Comparison of ENCODE assay signal across 17 cellular contexts in genomic region chr16:12245923-12246290, GRCh38.
A peak's percentile ranks its signal among the peaks of the same experiment; 100 is the strongest.
DNase-seq lines count a peak whose midpoint lies in the region; ATAC-seq and TF ChIP-seq lines count a peak whose summit lies in the region.
"Had no signal": no experiment of that assay in that cellular context is flagged by ENCODE, and none has a peak within 500 bp of the region (broad histone marks: within the 10 kb centered on the region; RNA-seq: fewer than 3 reads in every experiment).

No MANE protein-coding gene starts in this region.

- ATAC-seq in esophagus mucosa: peak; percentile 32
- ATAC-seq: lower lobe of right lung; naive thymus-derived CD8-positive, alpha-beta T cell had no signal

- DNase-seq in COR-L47 (lab: John Stamatoyannopoulos, UW): peak; percentile 87
- peak; percentile 94 for DNase-seq in NCI-H1417 treated with DMSO at 0.1 percent for 48 hours (lab: John Stamatoyannopoulos, UW)
- peak; percentile 49 for DNase-seq in NCI-H510A (lab: John Stamatoyannopoulos, UW)
- no peak for DNase-seq in effector memory CD4-positive, alpha-beta T cell
- no peak for DNase-seq in BE2C
- DNase-seq in SIG-M5 (lab: John Stamatoyannopoulos, UW): no peak
- DNase-seq in SW 1271 (lab: John Stamatoyannopoulos, UW): no peak
- DNase-seq: CD4-positive, CD25-positive, alpha-beta regulatory T cell; EL; GM23248; lower lobe of right lung; naive thymus-derived CD8-positive, alpha-beta T cell; stimulated activated CD4-positive, alpha-beta T cell treated with anti-CD3 and anti-CD28 coated beads, Interleukin-4, amount 100 ng/mL, for 24 hours; uterus had no signal

- H3K27me3 ChIP-seq in effector memory CD4-positive, alpha-beta T cell (replicated peaks; ENCODE audit: control insufficient read depth, insufficient read depth, low read length, poor library complexity, severe bottlenecking): no peaks in the 10 kb centered on the region
- no peaks in the 10 kb centered on the region for H3K27me3 ChIP-seq in BE2C
- H3K27me3 ChIP-seq: SJSA1, uterus had no signal

- no peaks in the 10 kb centered on the region for H3K36me3 ChIP-seq in effector memory CD4-positive, alpha-beta T cell (ENCODE audit: control insufficient read depth, insufficient read depth, low read length)
- no peaks in the 10 kb centered on the region for H3K36me3 ChIP-seq in BE2C
- H3K36me3 ChIP-seq: lower lobe of right lung, SJSA1, uterus had no signal

- H3K4me1 ChIP-seq in effector memory CD4-positive, alpha-beta T cell (ENCODE audit: control insufficient read depth, insufficient read depth, low read length, poor library complexity, severe bottlenecking): no peaks in the 10 kb centered on the region
- no peaks in the 10 kb centered on the region for H3K4me1 ChIP-seq in BE2C
- H3K4me1 ChIP-seq: lower lobe of right lung, SJSA1, uterus had no signal

- no peak for TF ChIP-seq CTCF in BE2C (IDR thresholded peaks at IDR 0.05; ENCODE audit: low read depth, low read length)

- no peak overlapping the region for H3K27ac ChIP-seq in effector memory CD4-positive, alpha-beta T cell (ENCODE audit: insufficient read depth, low read length, poor library complexity, severe bottlenecking)
- H3K27ac ChIP-seq: epithelial cell of prostate, GM23248, lower lobe of right lung, SJSA1, uterus had no signal

- no peak overlapping the region for H3K4me3 ChIP-seq in effector memory CD4-positive, alpha-beta T cell (ENCODE audit: insufficient read depth, low read depth, low read length, poor library complexity, severe bottlenecking)
- no peak overlapping the region for H3K4me3 ChIP-seq in BE2C (ENCODE audit: low read depth, low read length)
- H3K4me3 ChIP-seq: GM23248, lower lobe of right lung, SJSA1, uterus had no signal

- no peaks in the 10 kb centered on the region for H3K9me3 ChIP-seq in effector memory CD4-positive, alpha-beta T cell (ENCODE audit: control insufficient read depth, low read length)
- H3K9me3 ChIP-seq in BE2C: no peaks in the 10 kb centered on the region
- H3K9me3 ChIP-seq: lower lobe of right lung, uterus had no signal

Comparison
In these comparisons a context has a peak if more than half of its experiments do, and no peak if none do; other contexts are left out.
1. DNase-seq: peak in COR-L47 (single experiment), NCI-H1417 treated with DMSO at 0.1 percent for 48 hours (single experiment) and NCI-H510A (single experiment); none in effector memory CD4-positive, alpha-beta T cell (0 of 3), BE2C (single experiment), SIG-M5 (single experiment) and SW 1271 (0 of 2).